In genomic region chr1:23018661-23019093, GRCh38 we compare ENCODE assay signal across 8 cellular contexts. TPM values are rescaled to one million over a fixed set of nuclear protein-coding genes. Genes with fewer than 3 reads are reported as not detected.
DNase-seq lines count a peak whose midpoint lies in the region; ATAC-seq, FAIRE-seq and TF ChIP-seq lines count a peak whose summit lies in the region.

No MANE protein-coding gene starts in this region.

- intact Hi-C loops in CD14-positive monocyte (cut with micrococcal nuclease) (no loop called here), tibial artery (cut with DNase I; ENCODE audit: low total_unique reads) (loop anchor here (5.0 kb wide), 1 partner anchor 149 kb away; the partner anchor contains the start of gene LUZP1)

- H3K27me3 ChIP-seq in HL-60 (ENCODE audit: insufficient read depth, poor library complexity, severe bottlenecking): no peaks in the 10 kb centered on the region
- no peaks in the 10 kb centered on the region for H3K27me3 ChIP-seq in tibial artery

- DNase-seq in CD14-positive monocyte (ENCODE audit: low spot score) (no peak), HL-60 (ENCODE audit: low read depth in 1 of 2, low spot score in 1 of 2) (peak in 1 of 2 experiments; percentile 6), astrocyte of the spinal cord (ENCODE audit: low read depth, low spot score) (no peak), left lobe of liver (ENCODE audit: low spot score) (no peak), tibial artery (no peak), D721Med (ENCODE audit: insufficient read length, low spot score) (no peak), SKM-1 treated with dmso at 0.1 percent for 144 hours (lab: John Stamatoyannopoulos, UW; ENCODE audit: unreplicated experiment) (no peak)

- H3K36me3 ChIP-seq in tibial artery: no peaks in the 10 kb centered on the region

- H3K4me3 ChIP-seq in HL-60 (replicated peaks; ENCODE audit: insufficient read depth, low read length) (peak overlapping the region; percentile 62), astrocyte of the spinal cord (ENCODE audit: low read depth, low read length) (peak overlapping the region; percentile 95), tibial artery (peak overlapping the region; percentile 78 to 98)

- peak overlapping the region; percentile 83 to 96 for H3K4me3 Mint-ChIP-seq in CD14-positive monocyte

- ATAC-seq in left lobe of liver: peak; percentile 4
- no peak for ATAC-seq in GM21528 (IDR thresholded peaks at IDR 0.05; ENCODE audit: low FRiP score, unreplicated experiment)

- H3K27ac Mint-ChIP-seq in CD14-positive monocyte: peak overlapping the region; percentile 67 to 89 (median 87)

- H3K9me3 ChIP-seq in tibial artery: peaks cover 0 to 2% (median 0%) of the 10 kb centered on the region in 3 donors

- peak overlapping the region; percentile 80 for H3K27ac ChIP-seq in HL-60 (replicated peaks)
- H3K27ac ChIP-seq in tibial artery: peak overlapping the region; percentile 83 to 87

- no peak for FAIRE-seq in D721Med (lab: Jason Lieb, UNC)

- TF ChIP-seq CTCF in CD14-positive monocyte (IDR thresholded peaks at IDR 0.05) (no peak), HL-60 (IDR thresholded peaks at IDR 0.05; ENCODE audit: insufficient read depth, low read length) (no peak), astrocyte of the spinal cord (IDR thresholded peaks at IDR 0.05; ENCODE audit: low read depth, low read length) (no peak), tibial artery (IDR thresholded peaks at IDR 0.05) (no peak), D721Med (IDR thresholded peaks at IDR 0.05; ENCODE audit: insufficient read depth, missing control alignments) (no peak)

- peaks cover 0 to 3% (median 0%) of the 10 kb centered on the region in 7 donors for H3K9me3 Mint-ChIP-seq in CD14-positive monocyte

- H3K36me3 Mint-ChIP-seq in CD14-positive monocyte: no peaks in the 10 kb centered on the region

- no peaks in the 10 kb centered on the region for H3K27me3 Mint-ChIP-seq in CD14-positive monocyte (ENCODE audit: low read depth in 3 of 3)

- in situ Hi-C loops in astrocyte of the spinal cord (cut with HindIII; ENCODE audit: low sequenced_read_pairs): no loop called here

- H3K4me1 Mint-ChIP-seq in CD14-positive monocyte: peaks cover 52% of the 10 kb centered on the region

- peaks cover 0 to 16% (median 8%) of the 10 kb centered on the region in 4 donors for H3K4me1 ChIP-seq in tibial artery

RNA-seq across cellular contexts. Expression of gene KDM1A, which starts 0.6 kb away (rescaled TPM):
- polyA plus RNA-seq in CD14-positive monocyte: 10 to 100 TPM; 22.1 to 24.1 TPM
- total RNA-seq in left lobe of liver: 20.0 TPM

RNA-seq across cellular contexts. Expression of gene TEX46, which starts 3.0 kb away (rescaled TPM):
- not detected for polyA plus RNA-seq in CD14-positive monocyte
- not detected for total RNA-seq in left lobe of liver

RNA-seq across cellular contexts. Expression of gene LACTBL1, which starts 46.0 kb away (rescaled TPM):
- not detected for polyA plus RNA-seq in CD14-positive monocyte
- not detected for total RNA-seq in left lobe of liver
